ENCODE assay signal across 9 cellular contexts in the genomic region with DNA sequence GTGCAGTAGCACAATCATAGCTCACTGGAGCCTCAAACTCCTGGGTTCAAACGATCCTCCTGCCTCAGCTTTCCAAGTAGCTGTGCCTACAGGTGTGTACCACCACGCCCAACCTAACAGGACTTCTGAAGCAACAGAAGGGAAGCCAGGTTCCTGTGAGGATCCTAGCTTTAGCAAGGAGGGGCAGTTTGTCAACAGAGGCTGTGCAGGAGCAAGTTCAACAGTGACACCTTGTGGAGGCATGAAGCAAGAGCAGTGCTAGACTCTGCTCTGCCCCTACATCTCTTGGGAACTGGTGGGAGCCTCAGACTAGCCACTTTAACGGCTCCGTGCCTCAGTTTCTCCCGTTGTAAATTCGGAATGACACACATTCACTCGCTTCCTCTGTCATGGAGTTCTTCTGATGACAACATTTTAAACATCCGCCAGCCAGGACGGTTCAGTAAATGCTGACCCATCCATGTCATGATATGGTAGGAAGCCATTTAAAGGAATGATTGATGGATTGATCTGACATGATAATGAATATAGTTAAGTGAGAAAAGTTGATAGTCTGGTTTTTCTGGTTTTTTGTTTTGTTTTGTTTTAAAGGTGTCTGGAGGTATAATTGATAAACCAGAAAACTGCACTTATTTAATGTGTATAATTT.
DNase-seq lines count a peak whose midpoint lies in the region; ATAC-seq and TF ChIP-seq lines count a peak whose summit lies in the region.
"Had no signal": no experiment of that assay in that cellular context is flagged by ENCODE, and none has a peak within 500 bp of the region (broad histone marks: within the 10 kb centered on the region; RNA-seq: fewer than 3 reads in every experiment).

No MANE protein-coding gene starts in this region.

- no peak overlapping the region for H2AFZ ChIP-seq in neural progenitor cell (replicated peaks)

- H3K4me1 ChIP-seq in left ventricle myocardium inferior (peaks cover 18% of the 10 kb centered on the region), neural progenitor cell (no peaks in the 10 kb centered on the region)

- H3K4me1 Mint-ChIP-seq in neural progenitor cell: peaks cover 6% of the 10 kb centered on the region

- no peak overlapping the region for H3K27ac ChIP-seq in left ventricle myocardium inferior (replicated peaks)
- H3K27ac ChIP-seq in neural progenitor cell: no peak overlapping the region

- no peaks in the 10 kb centered on the region for H3K36me3 ChIP-seq in left ventricle myocardium inferior
- H3K36me3 ChIP-seq in neural progenitor cell: no peaks in the 10 kb centered on the region

- no peak overlapping the region for H3K27ac Mint-ChIP-seq in neural progenitor cell
- H3K27ac Mint-ChIP-seq: activated naive CD8-positive, alpha-beta T cell had no signal

- intact Hi-C loops in left ventricle myocardium inferior (cut with micrococcal nuclease) (no loop called here), left ventricle myocardium superior (cut with micrococcal nuclease) (loop anchor here (10.0 kb wide), 1 partner anchor 235 kb away; no protein-coding TSS in a partner anchor)

- H3K9ac ChIP-seq in neural progenitor cell: no peak overlapping the region

- DNase-seq in left ventricle myocardium inferior (no peak), left ventricle myocardium superior (no peak), NCI-H146 (lab: John Stamatoyannopoulos, UW) (peak; percentile 78), amniotic epithelial cell (ENCODE audit: low read depth) (peak; percentile 26), neural progenitor cell (ENCODE audit: low spot score) (peak; percentile 68), HuH-7 (ENCODE audit: low spot score) (no peak), NCI-H1436 (lab: John Stamatoyannopoulos, UW) (no peak)

- no peak overlapping the region for H3K4me2 ChIP-seq in neural progenitor cell

- H3K27me3 ChIP-seq in left ventricle myocardium inferior (ENCODE audit: low read depth): no peaks in the 10 kb centered on the region
- H3K27me3 ChIP-seq in neural progenitor cell: no peaks in the 10 kb centered on the region

- H3K79me2 ChIP-seq in neural progenitor cell (ENCODE audit: low read depth): no peaks in the 10 kb centered on the region

- H3K36me3 Mint-ChIP-seq in neural progenitor cell: no peaks in the 10 kb centered on the region
- H3K36me3 Mint-ChIP-seq: activated naive CD8-positive, alpha-beta T cell had no signal

- H3K27me3 Mint-ChIP-seq in neural progenitor cell (ENCODE audit: insufficient read depth, low read depth): peaks cover 22% of the 10 kb centered on the region
- H3K27me3 Mint-ChIP-seq: activated naive CD8-positive, alpha-beta T cell had no signal

- TF ChIP-seq CTCF in left ventricle myocardium inferior (IDR thresholded peaks at IDR 0.05; ENCODE audit: borderline replicate concordance): peak; percentile 43
- peak; percentile 69 for TF ChIP-seq CTCF in neural progenitor cell (IDR thresholded peaks at IDR 0.05)

- peaks cover 14% of the 10 kb centered on the region for H3F3A ChIP-seq in neural progenitor cell (ENCODE audit: low read depth)

- no peak for ATAC-seq in left ventricle myocardium superior
- ATAC-seq in HG03442 (IDR thresholded peaks at IDR 0.05; ENCODE audit: unreplicated experiment): no peak

- H4K20me1 ChIP-seq in neural progenitor cell (ENCODE audit: low read depth): no peaks in the 10 kb centered on the region

- H3K4me3 ChIP-seq in left ventricle myocardium inferior (no peak overlapping the region), neural progenitor cell (no peak overlapping the region)

- H3K9me3 ChIP-seq in left ventricle myocardium inferior (replicated peaks): peaks cover 15% of the 10 kb centered on the region
- H3K9me3 ChIP-seq in neural progenitor cell (ENCODE audit: low read depth): no peaks in the 10 kb centered on the region

- peaks cover 16% of the 10 kb centered on the region for H3K9me3 Mint-ChIP-seq in neural progenitor cell

- no peak overlapping the region for H3K4me3 Mint-ChIP-seq in neural progenitor cell
- H3K4me3 Mint-ChIP-seq: activated naive CD8-positive, alpha-beta T cell had no signal

Comparison
In these comparisons a context has a peak if more than half of its experiments do, and no peak if none do; other contexts are left out.
1. DNase-seq: peak in NCI-H146 (single experiment), amniotic epithelial cell (single experiment) and neural progenitor cell (single experiment); none in left ventricle myocardium inferior (single experiment), left ventricle myocardium superior (single experiment), HuH-7 (single experiment) and NCI-H1436 (single experiment).